Comparison of ENCODE assay signal across 36 cellular contexts in the genomic region with DNA sequence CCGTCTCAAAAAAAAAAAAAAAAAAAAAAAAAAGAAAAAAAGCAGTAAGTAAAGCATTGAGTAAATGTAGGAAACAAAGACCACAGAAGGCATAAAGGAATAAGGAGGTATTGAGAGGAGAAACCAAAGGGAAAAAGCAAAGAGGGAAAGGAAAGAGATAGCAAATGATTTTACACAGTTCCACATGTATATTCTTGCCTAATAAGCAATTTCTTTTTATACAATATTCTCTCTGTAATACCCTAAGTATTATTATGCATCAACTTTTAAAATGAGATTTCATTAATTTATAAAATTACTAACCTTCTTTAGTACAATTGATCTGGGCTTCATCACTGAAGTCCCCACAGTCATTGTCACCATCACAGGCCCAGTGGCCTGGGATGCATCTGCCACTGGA.
"Had no signal": no experiment of that assay in that cellular context is flagged by ENCODE, and none has a peak within 500 bp of the region (broad histone marks: within the 10 kb centered on the region; RNA-seq: fewer than 3 reads in every experiment).

No MANE protein-coding gene starts in this region.

- H3K27me3 ChIP-seq: adrenal gland, body of pancreas, brain microvascular endothelial cell, cardiac muscle cell had no signal

- H3K4me3 ChIP-seq: adrenal gland, body of pancreas, cardiac muscle cell had no signal

- ATAC-seq: activated CD8-positive, alpha-beta T cell treated with anti-CD3 and anti-CD28 coated beads for 36 hours; activated naive CD4-positive, alpha-beta T cell treated with anti-CD3 and anti-CD28 coated beads, Interleukin-2, amount 50 U/mL, for 72 hours; activated T-cell treated with anti-CD3 and anti-CD28 coated beads, Interleukin-2, amount 50 U/mL, for 4 hours; activated T-cell treated with anti-CD3 and anti-CD28 coated beads, Interleukin-2, amount 50 U/mL, for 72 hours; activated T-helper 17 cell treated with anti-CD3 and anti-CD28 coated beads, Interleukin-2, amount 50 U/mL, for 72 hours; body of pancreas had no signal

- H3K36me3 ChIP-seq: adrenal gland, brain microvascular endothelial cell, cardiac muscle cell had no signal

- DNase-seq: activated B cell treated with CpG ODN at 0.5 μM for 24 hours; activated CD4-positive, alpha-beta memory T cell treated with anti-CD3 and anti-CD28 coated beads for 36 hours; activated CD4-positive, alpha-beta T cell treated with anti-CD3 and anti-CD28 coated beads for 4 hours; activated CD4-positive, alpha-beta T cell treated with anti-CD3 and anti-CD28 coated beads, Interleukin-2, amount 10 ng/mL, durations not matched to agents 24 days and 14 days; activated CD4-positive, alpha-beta T cell treated with anti-CD3 and anti-CD28 coated beads, Interleukin-2, amount 50 U/mL, for 1 hour; activated CD4-positive, alpha-beta T cell treated with anti-CD3 and anti-CD28 coated beads, Interleukin-2, amount 50 U/mL, for 4 hours; activated CD4-positive, CD25-positive, alpha-beta regulatory T cell treated with anti-CD3 and anti-CD28 coated beads, Interleukin-2, amount 50 U/mL, for 72 hours; activated CD8-positive, alpha-beta memory T cell treated with anti-CD3 and anti-CD28 coated beads, Interleukin-2, amount 50 U/mL, for 4 hours; activated CD8-positive, alpha-beta T cell treated with anti-CD3 and anti-CD28 coated beads for 36 hours; activated effector memory CD4-positive, alpha-beta T cell treated with anti-CD3 and anti-CD28 coated beads, Interleukin-2, amount 50 U/mL, for 16 hours; activated gamma-delta T cell treated with Interleukin-2 at 50 U/mL for 16 hours; activated naive CD4-positive, alpha-beta T cell; activated naive CD4-positive, alpha-beta T cell treated with anti-CD3 and anti-CD28 coated beads for 36 hours; activated naive CD4-positive, alpha-beta T cell treated with anti-CD3 and anti-CD28 coated beads, Interleukin-2, amount 50 U/mL, for 16 hours; activated naive CD8-positive, alpha-beta T cell treated with anti-CD3 and anti-CD28 coated beads for 36 hours; activated T-cell treated with anti-CD3 and anti-CD28 coated beads for 4 hours; activated T-cell treated with anti-CD3 and anti-CD28 coated beads, Interleukin-2, amount 50 U/mL, for 1 hour; activated T-cell treated with anti-CD3 and anti-CD28 coated beads, Interleukin-2, amount 50 U/mL, for 4 hours; activated T-cell treated with anti-CD3 and anti-CD28 coated beads, Interleukin-2, amount 50 U/mL, for 72 hours; adrenal gland; amniotic stem cell; aorta; body of pancreas; brain microvascular endothelial cell; caudate nucleus; cerebellar nuclear complex; T-helper 1 cell; T-helper 2 cell; T-helper 9 cell had no signal

- H3K27ac ChIP-seq: adrenal gland, body of pancreas, brain microvascular endothelial cell, cardiac muscle cell, VCaP had no signal

- FAIRE-seq: astrocyte, bronchial epithelial cell, TTC549 had no signal

- H3K9me3 ChIP-seq: adrenal gland, body of pancreas had no signal

- H3K4me1 ChIP-seq: adrenal gland, body of pancreas had no signal
